In the genomic region with DNA sequence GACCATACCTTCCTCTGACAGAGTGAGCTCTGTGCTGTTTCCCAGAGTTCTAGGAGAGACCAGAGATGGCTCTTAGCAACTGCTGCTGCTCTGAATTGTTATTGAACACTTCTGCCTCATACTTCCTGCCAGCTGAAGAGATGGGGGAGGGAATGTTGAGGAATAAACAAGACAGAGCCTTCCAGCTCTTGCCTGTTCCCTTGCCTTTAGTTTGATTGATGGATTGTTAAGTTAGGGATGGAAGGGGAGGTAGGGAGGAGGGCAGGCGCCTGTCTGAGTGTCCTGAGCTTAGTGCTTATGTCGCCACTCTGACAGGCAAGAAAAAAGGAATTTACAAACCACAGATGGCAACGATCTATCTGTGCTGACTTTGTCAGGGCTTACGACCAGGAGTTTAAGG, we compare ENCODE assay signal across 8 cellular contexts. TPM values are rescaled to one million over a fixed set of nuclear protein-coding genes. Genes with fewer than 3 reads are reported as not detected.
DNase-seq lines count a peak whose midpoint lies in the region; ATAC-seq and TF ChIP-seq lines count a peak whose summit lies in the region.

No MANE protein-coding gene starts in this region.

- no peaks in the 10 kb centered on the region for H4K20me1 ChIP-seq in Karpas-422 (ENCODE audit: insufficient read depth, low read depth, low read length)

- H3K9me3 Mint-ChIP-seq in CD14-positive monocyte, result no peaks in the 10 kb centered on the region

- no peak for DNase-seq in CD14-positive monocyte (ENCODE audit: low spot score)
- no peak for DNase-seq in Karpas-422
- peak; percentile 57 for DNase-seq in cardiac fibroblast (ENCODE audit: low read depth in 2 of 2)
- DNase-seq in myocyte (ENCODE audit: low read depth), result peak; percentile 50
- no peak for DNase-seq in occipital lobe (lab: John Stamatoyannopoulos, UW)
- DNase-seq in NCI-H146 (lab: John Stamatoyannopoulos, UW), result no peak
- DNase-seq in NCI-H2081 (lab: John Stamatoyannopoulos, UW), result no peak

- H3K36me3 ChIP-seq in Karpas-422 (ENCODE audit: insufficient read depth, low read length), result peaks cover 39% of the 10 kb centered on the region; the same call in 1 of the 2 replicates

- no peaks in the 10 kb centered on the region for H3K9me3 ChIP-seq in Karpas-422 (ENCODE audit: low read length)

- H2AFZ ChIP-seq in Karpas-422 (ENCODE audit: low read length), result no peak overlapping the region

- H3K4me1 Mint-ChIP-seq in CD14-positive monocyte, result peaks cover 50% of the 10 kb centered on the region

- peak overlapping the region; percentile 52 for H3K4me2 ChIP-seq in Karpas-422 (ENCODE audit: low read depth, low read length, poor library complexity, severe bottlenecking)

- H3K27me3 ChIP-seq in Karpas-422 (ENCODE audit: low read length), result no peaks in the 10 kb centered on the region

- H3K4me3 Mint-ChIP-seq in CD14-positive monocyte, result peak overlapping the region in 1 of 2 donors; percentile 39

- H3K9me2 ChIP-seq in Karpas-422 (replicated peaks; ENCODE audit: insufficient read depth, low read length), result no peaks in the 10 kb centered on the region

- H3K9ac ChIP-seq in Karpas-422 (ENCODE audit: low read length), result peak overlapping the region; percentile 10; the same call in 1 of the 2 replicates

- intact Hi-C loops in CD14-positive monocyte (cut with micrococcal nuclease), result no loop called here

- H3K4me3 ChIP-seq in Karpas-422 (ENCODE audit: low read length), result no peak overlapping the region
- H3K4me3 ChIP-seq in cardiac fibroblast (replicated peaks in 1 of 2; ENCODE audit: low read depth in 2 of 2, low read length in 2 of 2), result no peak overlapping the region

- TF ChIP-seq CTCF in CD14-positive monocyte (IDR thresholded peaks at IDR 0.05) (no peak), cardiac fibroblast (IDR thresholded peaks at IDR 0.05; ENCODE audit: low read depth, low read length) (no peak)

- H3K27me3 Mint-ChIP-seq in CD14-positive monocyte (ENCODE audit: low read depth in 3 of 3), result no peaks in the 10 kb centered on the region

- H3K36me3 Mint-ChIP-seq in CD14-positive monocyte, result peaks cover 44 to 51% of the 10 kb centered on the region in 2 donors

- no peak for ATAC-seq in GM21515 (IDR thresholded peaks at IDR 0.05; ENCODE audit: unreplicated experiment)

- peak overlapping the region; percentile 34 for H3K27ac ChIP-seq in Karpas-422 (ENCODE audit: low read length)

- peak overlapping the region; percentile 44 to 89 (median 85) for H3K27ac Mint-ChIP-seq in CD14-positive monocyte

- H3K4me1 ChIP-seq in Karpas-422 (ENCODE audit: low read length), result peaks cover 65% of the 10 kb centered on the region

- peaks cover 96% of the 10 kb centered on the region for H3K79me2 ChIP-seq in Karpas-422 (ENCODE audit: low read length)

RNA-seq across cellular contexts. Expression of a gene that starts 42.8 kb away (rescaled TPM):
- polyA plus RNA-seq in CD14-positive monocyte, result 1 to 10 TPM; 1.3 to 1.7 TPM
- total RNA-seq in Karpas-422 (2014; rRNA removed; shearing (Covaris generic); ENCODE audit: low replicate concordance), result 26.7 and 29.6 TPM in 2 replicates
- 16.2 and 16.6 TPM in 2 replicates for total RNA-seq in myocyte
- polyA plus RNA-seq in myocyte (2012), result 13.4 TPM
- total RNA-seq in occipital lobe, result 29.8 TPM

Comparison
In these comparisons a context has a peak if more than half of its experiments do, and no peak if none do; other contexts are left out.
1. DNase-seq: peak in cardiac fibroblast (2 of 2) and myocyte (single experiment); none in CD14-positive monocyte (single experiment), Karpas-422 (single experiment), occipital lobe (single experiment), NCI-H146 (single experiment) and NCI-H2081 (0 of 2).